1 cellular context compared by ENCODE assay signal in the genomic region with DNA sequence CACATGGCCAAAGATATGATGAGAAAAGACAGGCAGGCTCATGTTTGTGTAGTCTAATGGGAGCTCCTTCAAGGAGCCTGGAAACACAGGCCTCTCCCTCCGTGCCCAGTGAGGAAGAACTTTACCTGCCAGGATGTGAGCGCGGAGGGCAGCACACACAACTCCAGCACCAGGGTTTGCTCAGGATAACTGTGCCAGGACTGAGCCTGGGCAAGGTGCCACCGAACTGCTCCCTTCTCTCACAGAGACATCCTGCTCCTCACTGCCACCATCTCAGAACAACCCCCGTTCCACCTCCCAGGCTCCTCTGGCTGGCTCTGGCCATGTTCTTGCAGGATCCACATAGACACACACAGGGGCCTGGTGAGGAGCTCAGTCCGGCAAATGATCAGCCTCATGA.
TF ChIP-seq lines count a peak whose summit lies in the region.

No MANE protein-coding gene starts in this region.

TF ChIP-seq in GM12878, 131 proteins besides CTCF, POLR2A, EP300 and RAD21 (continued from another document):
- TF ChIP-seq, protein P1, sequence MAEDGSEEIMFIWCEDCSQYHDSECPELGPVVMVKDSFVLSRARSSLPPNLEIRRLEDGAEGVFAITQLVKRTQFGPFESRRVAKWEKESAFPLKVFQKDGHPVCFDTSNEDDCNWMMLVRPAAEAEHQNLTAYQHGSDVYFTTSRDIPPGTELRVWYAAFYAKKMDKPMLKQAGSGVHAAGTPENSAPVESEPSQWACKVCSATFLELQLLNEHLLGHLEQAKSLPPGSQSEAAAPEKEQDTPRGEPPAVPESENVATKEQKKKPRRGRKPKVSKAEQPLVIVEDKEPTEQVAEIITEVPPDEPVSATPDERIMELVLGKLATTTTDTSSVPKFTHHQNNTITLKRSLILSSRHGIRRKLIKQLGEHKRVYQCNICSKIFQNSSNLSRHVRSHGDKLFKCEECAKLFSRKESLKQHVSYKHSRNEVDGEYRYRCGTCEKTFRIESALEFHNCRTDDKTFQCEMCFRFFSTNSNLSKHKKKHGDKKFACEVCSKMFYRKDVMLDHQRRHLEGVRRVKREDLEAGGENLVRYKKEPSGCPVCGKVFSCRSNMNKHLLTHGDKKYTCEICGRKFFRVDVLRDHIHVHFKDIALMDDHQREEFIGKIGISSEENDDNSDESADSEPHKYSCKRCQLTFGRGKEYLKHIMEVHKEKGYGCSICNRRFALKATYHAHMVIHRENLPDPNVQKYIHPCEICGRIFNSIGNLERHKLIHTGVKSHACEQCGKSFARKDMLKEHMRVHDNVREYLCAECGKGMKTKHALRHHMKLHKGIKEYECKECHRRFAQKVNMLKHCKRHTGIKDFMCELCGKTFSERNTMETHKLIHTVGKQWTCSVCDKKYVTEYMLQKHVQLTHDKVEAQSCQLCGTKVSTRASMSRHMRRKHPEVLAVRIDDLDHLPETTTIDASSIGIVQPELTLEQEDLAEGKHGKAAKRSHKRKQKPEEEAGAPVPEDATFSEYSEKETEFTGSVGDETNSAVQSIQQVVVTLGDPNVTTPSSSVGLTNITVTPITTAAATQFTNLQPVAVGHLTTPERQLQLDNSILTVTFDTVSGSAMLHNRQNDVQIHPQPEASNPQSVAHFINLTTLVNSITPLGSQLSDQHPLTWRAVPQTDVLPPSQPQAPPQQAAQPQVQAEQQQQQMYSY (CRISPR knock-in tag; IDR thresholded peaks at IDR 0.05), result no peak
- TF ChIP-seq SREBF1 (IDR thresholded peaks at IDR 0.05; ENCODE audit: low read length), result no peak
- TF ChIP-seq MEF2A (IDR thresholded peaks at IDR 0.05; ENCODE audit: insufficient read depth, low read depth, low read length), result no peak
- no peak for TF ChIP-seq TARDBP (IDR thresholded peaks at IDR 0.05; ENCODE audit: borderline replicate concordance)
- TF ChIP-seq ZNF274 (IDR thresholded peaks at IDR 0.05; ENCODE audit: insufficient read depth, insufficient read length), result no peak
- TF ChIP-seq, protein P2, sequence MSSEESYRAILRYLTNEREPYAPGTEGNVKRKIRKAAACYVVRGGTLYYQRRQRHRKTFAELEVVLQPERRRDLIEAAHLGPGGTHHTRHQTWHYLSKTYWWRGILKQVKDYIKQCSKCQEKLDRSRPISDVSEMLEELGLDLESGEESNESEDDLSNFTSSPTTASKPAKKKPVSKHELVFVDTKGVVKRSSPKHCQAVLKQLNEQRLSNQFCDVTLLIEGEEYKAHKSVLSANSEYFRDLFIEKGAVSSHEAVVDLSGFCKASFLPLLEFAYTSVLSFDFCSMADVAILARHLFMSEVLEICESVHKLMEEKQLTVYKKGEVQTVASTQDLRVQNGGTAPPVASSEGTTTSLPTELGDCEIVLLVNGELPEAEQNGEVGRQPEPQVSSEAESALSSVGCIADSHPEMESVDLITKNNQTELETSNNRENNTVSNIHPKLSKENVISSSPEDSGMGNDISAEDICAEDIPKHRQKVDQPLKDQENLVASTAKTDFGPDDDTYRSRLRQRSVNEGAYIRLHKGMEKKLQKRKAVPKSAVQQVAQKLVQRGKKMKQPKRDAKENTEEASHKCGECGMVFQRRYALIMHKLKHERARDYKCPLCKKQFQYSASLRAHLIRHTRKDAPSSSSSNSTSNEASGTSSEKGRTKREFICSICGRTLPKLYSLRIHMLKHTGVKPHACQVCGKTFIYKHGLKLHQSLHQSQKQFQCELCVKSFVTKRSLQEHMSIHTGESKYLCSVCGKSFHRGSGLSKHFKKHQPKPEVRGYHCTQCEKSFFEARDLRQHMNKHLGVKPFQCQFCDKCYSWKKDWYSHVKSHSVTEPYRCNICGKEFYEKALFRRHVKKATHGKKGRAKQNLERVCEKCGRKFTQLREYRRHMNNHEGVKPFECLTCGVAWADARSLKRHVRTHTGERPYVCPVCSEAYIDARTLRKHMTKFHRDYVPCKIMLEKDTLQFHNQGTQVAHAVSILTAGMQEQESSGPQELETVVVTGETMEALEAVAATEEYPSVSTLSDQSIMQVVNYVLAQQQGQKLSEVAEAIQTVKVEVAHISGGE (CRISPR knock-in tag; IDR thresholded peaks at IDR 0.05), result no peak
- TF ChIP-seq, protein P3, sequence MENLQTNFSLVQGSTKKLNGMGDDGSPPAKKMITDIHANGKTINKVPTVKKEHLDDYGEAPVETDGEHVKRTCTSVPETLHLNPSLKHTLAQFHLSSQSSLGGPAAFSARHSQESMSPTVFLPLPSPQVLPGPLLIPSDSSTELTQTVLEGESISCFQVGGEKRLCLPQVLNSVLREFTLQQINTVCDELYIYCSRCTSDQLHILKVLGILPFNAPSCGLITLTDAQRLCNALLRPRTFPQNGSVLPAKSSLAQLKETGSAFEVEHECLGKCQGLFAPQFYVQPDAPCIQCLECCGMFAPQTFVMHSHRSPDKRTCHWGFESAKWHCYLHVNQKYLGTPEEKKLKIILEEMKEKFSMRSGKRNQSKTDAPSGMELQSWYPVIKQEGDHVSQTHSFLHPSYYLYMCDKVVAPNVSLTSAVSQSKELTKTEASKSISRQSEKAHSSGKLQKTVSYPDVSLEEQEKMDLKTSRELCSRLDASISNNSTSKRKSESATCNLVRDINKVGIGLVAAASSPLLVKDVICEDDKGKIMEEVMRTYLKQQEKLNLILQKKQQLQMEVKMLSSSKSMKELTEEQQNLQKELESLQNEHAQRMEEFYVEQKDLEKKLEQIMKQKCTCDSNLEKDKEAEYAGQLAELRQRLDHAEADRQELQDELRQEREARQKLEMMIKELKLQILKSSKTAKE (IDR thresholded peaks at IDR 0.05; ENCODE audit: low read depth, poor library complexity, severe bottlenecking), result no peak
- TF ChIP-seq MYC (IDR thresholded peaks at IDR 0.05; ENCODE audit: insufficient read depth, insufficient read length, insufficient replicate concordance, low read length, severe bottlenecking), result no peak
- TF ChIP-seq CREB1 (IDR thresholded peaks at IDR 0.05; ENCODE audit: low read depth), result no peak
- no peak for TF ChIP-seq MTA3 (IDR thresholded peaks at IDR 0.05; ENCODE audit: borderline replicate concordance, low read length)
- TF ChIP-seq, protein P4, sequence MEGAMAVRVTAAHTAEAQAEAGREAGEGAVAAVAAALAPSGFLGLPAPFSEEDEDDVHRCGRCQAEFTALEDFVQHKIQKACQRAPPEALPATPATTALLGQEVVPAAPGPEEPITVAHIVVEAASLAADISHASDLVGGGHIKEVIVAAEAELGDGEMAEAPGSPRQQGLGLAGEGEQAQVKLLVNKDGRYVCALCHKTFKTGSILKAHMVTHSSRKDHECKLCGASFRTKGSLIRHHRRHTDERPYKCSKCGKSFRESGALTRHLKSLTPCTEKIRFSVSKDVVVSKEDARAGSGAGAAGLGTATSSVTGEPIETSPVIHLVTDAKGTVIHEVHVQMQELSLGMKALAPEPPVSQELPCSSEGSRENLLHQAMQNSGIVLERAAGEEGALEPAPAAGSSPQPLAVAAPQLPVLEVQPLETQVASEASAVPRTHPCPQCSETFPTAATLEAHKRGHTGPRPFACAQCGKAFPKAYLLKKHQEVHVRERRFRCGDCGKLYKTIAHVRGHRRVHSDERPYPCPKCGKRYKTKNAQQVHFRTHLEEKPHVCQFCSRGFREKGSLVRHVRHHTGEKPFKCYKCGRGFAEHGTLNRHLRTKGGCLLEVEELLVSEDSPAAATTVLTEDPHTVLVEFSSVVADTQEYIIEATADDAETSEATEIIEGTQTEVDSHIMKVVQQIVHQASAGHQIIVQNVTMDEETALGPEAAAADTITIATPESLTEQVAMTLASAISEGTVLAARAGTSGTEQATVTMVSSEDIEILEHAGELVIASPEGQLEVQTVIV (IDR thresholded peaks at IDR 0.05; ENCODE audit: borderline replicate concordance, partially characterized antibody), result no peak
- TF ChIP-seq SIN3A (IDR thresholded peaks at IDR 0.05; ENCODE audit: low read depth, low read length), result no peak
- TF ChIP-seq CHD2 (IDR thresholded peaks at IDR 0.05; ENCODE audit: borderline replicate concordance, low read depth, low read length), result no peak
